14 cellular contexts compared by ENCODE assay signal in the genomic region with DNA sequence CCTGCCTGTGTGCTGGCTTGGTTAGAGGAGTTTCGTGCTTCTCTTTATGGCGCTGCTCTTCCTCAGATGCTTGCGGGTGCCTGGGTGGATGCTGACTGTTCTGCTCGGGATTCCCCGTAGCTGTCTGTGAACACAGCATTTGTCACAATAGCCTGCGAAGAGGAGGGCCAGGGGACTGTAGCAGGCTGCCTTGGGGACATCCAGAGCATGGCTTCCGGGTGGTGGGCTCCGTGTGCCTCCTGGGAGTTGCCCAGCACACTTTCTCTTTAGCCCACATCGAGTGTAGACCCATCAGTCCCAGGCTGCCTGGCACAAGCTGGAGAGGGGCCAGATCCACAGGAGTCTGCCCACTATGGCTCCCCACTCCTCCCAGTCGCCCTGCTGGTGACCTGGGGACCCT. TPM values are rescaled to one million over a fixed set of nuclear protein-coding genes. Genes with fewer than 3 reads are reported as not detected.
DNase-seq lines count a peak whose midpoint lies in the region; ATAC-seq, FAIRE-seq and TF ChIP-seq lines count a peak whose summit lies in the region.
"Had no signal": no experiment of that assay in that cellular context is flagged by ENCODE, and none has a peak within 500 bp of the region (broad histone marks: within the 10 kb centered on the region; RNA-seq: fewer than 3 reads in every experiment).

No MANE protein-coding gene starts in this region.

- in situ Hi-C loops in ACHN (cut with HindIII; ENCODE audit: low pct_ligation_motif_present, low pct_unique_long_range_greater_than_20kb, low sequenced_read_pairs), result no loop called here

- no peaks in the 10 kb centered on the region for H3K36me3 ChIP-seq in H1 (ENCODE audit: control insufficient read depth in 2 of 4, insufficient read depth in 4 of 4, low read length in 3 of 4)
- H3K36me3 ChIP-seq: gastrocnemius medialis had no signal

- no peak overlapping the region; the same call in 1 of the 2 replicates for H2BK12ac ChIP-seq in H1 (ENCODE audit: low read depth, low read length)

- 91% methylated on average over 10 of the region's 10 CpGs; no CpG with 5 or more reads in 1 of the 2 experiments for WGBS in H1 (ENCODE audit: extremely low coverage in 1 of 2, insufficient coverage in 1 of 2, insufficient read length in 1 of 2, insufficient replicate concordance in 2 of 2, low coverage in 1 of 2, low lambda C conversion rate in 2 of 2, missing lambda C conversion rate in 1 of 2), 2 experiments

- peak; percentile 41 for ATAC-seq in GM18508 (IDR thresholded peaks at IDR 0.05; ENCODE audit: insufficient read depth, unreplicated experiment)
- ATAC-seq in GM21447 (IDR thresholded peaks at IDR 0.05; ENCODE audit: unreplicated experiment), result peak; percentile 63
- peak; percentile 62 for ATAC-seq in HG03095 (IDR thresholded peaks at IDR 0.05; ENCODE audit: unreplicated experiment)
- ATAC-seq: gastrocnemius medialis had no signal

- no peaks in the 10 kb centered on the region for H3K27me3 ChIP-seq in H1 (replicated peaks in 1 of 4; ENCODE audit: control insufficient read depth in 3 of 4, extremely low read depth in 1 of 4, insufficient read depth in 3 of 4, low read length in 3 of 4)
- H3K27me3 ChIP-seq: gastrocnemius medialis had no signal

- no peaks in the 10 kb centered on the region for H3K4me1 ChIP-seq in H1 (replicated peaks in 1 of 4; ENCODE audit: control insufficient read depth in 3 of 4, insufficient read depth in 4 of 4, low read length in 3 of 4)

- H3K18ac ChIP-seq in H1 (ENCODE audit: extremely low read depth, low read length), result no peak overlapping the region

- FAIRE-seq in H1 (lab: Jason Lieb, UNC), result no peak
- FAIRE-seq: colon had no signal

- no peak overlapping the region; the same call in 1 of the 2 replicates for H2AK5ac ChIP-seq in H1 (ENCODE audit: low read depth, low read length)

- H3K23ac ChIP-seq in H1 (ENCODE audit: insufficient read length), result no peak overlapping the region

- no peak overlapping the region for H2BK120ac ChIP-seq in H1 (replicated peaks; ENCODE audit: low read depth, low read length)

- H3K79me1 ChIP-seq in H1 (ENCODE audit: low read depth, low read length), result no peaks in the 10 kb centered on the region

- no peak for TF ChIP-seq POLR2A in H1 (IDR thresholded peaks at IDR 0.05; ENCODE audit: control extremely low read depth in 1 of 2, low read depth in 2 of 2, low read length in 2 of 2)

- no peak overlapping the region for H4K5ac ChIP-seq in H1 (ENCODE audit: insufficient read length, low read depth, low read length)

- H3K14ac ChIP-seq in H1 (ENCODE audit: insufficient read length), result no peak overlapping the region

- POLR2A ChIA-PET in H1 (lab: Charles Lee; ENCODE audit: partially characterized antibody), result no interaction called here

- H4K8ac ChIP-seq in H1 (ENCODE audit: extremely low read depth, insufficient read depth, low read length), result no peak overlapping the region; the same call in 1 of the 2 replicates

- no peak overlapping the region for H3K4me2 ChIP-seq in H1 (ENCODE audit: insufficient read depth in 1 of 2, low read depth in 2 of 2, low read length in 2 of 2)

- CTCF ChIA-PET in H1 (lab: Charles Lee; ENCODE audit: partially characterized antibody), result interaction anchor here (1.0 to 1.8 kb wide), 4 partner anchors 12 to 65 kb away, joined by 3 to 5 read pairs (median 4); a partner anchor contains a TSS

- no peak overlapping the region for H4K91ac ChIP-seq in H1 (replicated peaks; ENCODE audit: insufficient read length, low read length)

- H3K23me2 ChIP-seq in H1 (ENCODE audit: low read depth, low read length), result peaks cover 8% of the 10 kb centered on the region; the same call in 1 of the 2 replicates

- DNase-seq in H1 (ENCODE audit: low read depth in 1 of 2, low spot score in 2 of 2) (no peak), ACHN (no peak), GF-D8 (lab: John Stamatoyannopoulos, UW) (no peak), substantia nigra (lab: John Stamatoyannopoulos, UW) (no peak), AG08395 (ENCODE audit: low spot score) (no peak)
- DNase-seq: activated naive CD4-positive, alpha-beta T cell; COR-L47; gastrocnemius medialis; NCI-H2081 treated with DMSO at 0.1 percent for 48 hours had no signal

- TF ChIP-seq RAD21 in H1 (IDR thresholded peaks at IDR 0.05 in 1 of 2, conservative IDR thresholded peaks at IDR 0.05 in 1 of 2; ENCODE audit: low read depth in 2 of 2, low read length in 2 of 2), result no peak

- no peak for TF ChIP-seq EP300 in H1 (IDR thresholded peaks at IDR 0.05; ENCODE audit: borderline replicate concordance in 1 of 2, low read depth in 2 of 2, low read length in 2 of 2)

- H3K56ac ChIP-seq in H1 (replicated peaks; ENCODE audit: insufficient read length, low read depth, low read length), result peak overlapping the region; percentile 97

- H4K20me1 ChIP-seq in H1 (replicated peaks in 1 of 2; ENCODE audit: control insufficient read depth in 1 of 2, insufficient read depth in 2 of 2, low read length in 2 of 2), result no peaks in the 10 kb centered on the region

- no peak overlapping the region for H3K9ac ChIP-seq in H1 (replicated peaks in 1 of 4; ENCODE audit: extremely low read depth in 1 of 4, low read depth in 3 of 4, low read length in 3 of 4)

- no peaks in the 10 kb centered on the region for H3K79me2 ChIP-seq in H1 (ENCODE audit: control insufficient read depth in 1 of 2, insufficient read depth in 2 of 2, low read length in 2 of 2)

- H3K27ac ChIP-seq in H1 (ENCODE audit: low read depth, low read length), result no peak overlapping the region
- H3K27ac ChIP-seq in substantia nigra (ENCODE audit: low read depth, low read length, poor library complexity, severe bottlenecking), result no peak overlapping the region
- H3K27ac ChIP-seq: gastrocnemius medialis, RWPE1 had no signal

- H2BK15ac ChIP-seq in H1 (ENCODE audit: low read length), result no peak overlapping the region

- H3K4me3 ChIP-seq in H1 (ENCODE audit: extremely low read depth in 1 of 4, insufficient read depth in 2 of 4, low read depth in 3 of 4, low read length in 4 of 4), result no peak overlapping the region
- H3K4me3 ChIP-seq: gastrocnemius medialis had no signal

- H3K4ac ChIP-seq in H1 (replicated peaks; ENCODE audit: insufficient read length, low read depth, low read length), result no peak overlapping the region

- H3K9me3 ChIP-seq in H1 (ENCODE audit: insufficient read depth in 2 of 2, low read depth in 1 of 2, low read length in 1 of 2), result no peaks in the 10 kb centered on the region
- H3K9me3 ChIP-seq: gastrocnemius medialis had no signal

- H2AFZ ChIP-seq in H1 (ENCODE audit: low read length), result no peak overlapping the region

- no peak overlapping the region for H2BK5ac ChIP-seq in H1 (ENCODE audit: low read depth, low read length)

- no peak for TF ChIP-seq CTCF in H1 (IDR thresholded peaks at IDR 0.05; ENCODE audit: control extremely low read depth in 1 of 3, insufficient read depth in 1 of 3, low read depth in 1 of 3, low read length in 3 of 3)

- H2BK20ac ChIP-seq in H1 (ENCODE audit: low read length), result no peak overlapping the region

TF ChIP-seq in H1, 55 proteins besides CTCF, POLR2A, EP300 and RAD21 (continues in another document):
- TF ChIP-seq KDM5A (IDR thresholded peaks at IDR 0.05; ENCODE audit: low read length) (no peak), EZH2 (IDR thresholded peaks at IDR 0.05; ENCODE audit: low read depth, low read length, severe bottlenecking) (no peak), CBX8 (IDR thresholded peaks at IDR 0.05; ENCODE audit: borderline replicate concordance, low read depth, low read length) (no peak), TAF1 (IDR thresholded peaks at IDR 0.05; ENCODE audit: low read depth, low read length) (no peak), GTF2F1 (IDR thresholded peaks at IDR 0.05; ENCODE audit: borderline replicate concordance, low read depth, low read length) (no peak), SIN3A (conservative IDR thresholded peaks at IDR 0.05 in 1 of 2, IDR thresholded peaks at IDR 0.05 in 1 of 2; ENCODE audit: low read depth in 1 of 2, low read length in 2 of 2) (no peak), FOSL1 (IDR thresholded peaks at IDR 0.05; ENCODE audit: insufficient read depth, low read depth, low read length) (no peak), SIX5 (IDR thresholded peaks at IDR 0.05; ENCODE audit: low read depth, low read length) (no peak), HDAC2 (IDR thresholded peaks at IDR 0.05; ENCODE audit: borderline replicate concordance in 1 of 2, low read depth in 2 of 2, low read length in 2 of 2) (no peak), TBP (IDR thresholded peaks at IDR 0.05; ENCODE audit: low read depth, low read length) (no peak), JUN (IDR thresholded peaks at IDR 0.05; ENCODE audit: low read depth, low read length) (no peak), RFX5 (IDR thresholded peaks at IDR 0.05; ENCODE audit: borderline replicate concordance, low read depth, low read length) (no peak), ZNF274 (IDR thresholded peaks at IDR 0.05; ENCODE audit: borderline replicate concordance, extremely low read depth, low read length) (no peak), PHF8 (conservative IDR thresholded peaks at IDR 0.05; ENCODE audit: low read depth, low read length) (no peak)
- TF ChIP-seq, protein P1, sequence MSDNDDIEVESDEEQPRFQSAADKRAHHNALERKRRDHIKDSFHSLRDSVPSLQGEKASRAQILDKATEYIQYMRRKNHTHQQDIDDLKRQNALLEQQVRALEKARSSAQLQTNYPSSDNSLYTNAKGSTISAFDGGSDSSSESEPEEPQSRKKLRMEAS (IDR thresholded peaks at IDR 0.05), result no peak
- TF ChIP-seq, protein P2, sequence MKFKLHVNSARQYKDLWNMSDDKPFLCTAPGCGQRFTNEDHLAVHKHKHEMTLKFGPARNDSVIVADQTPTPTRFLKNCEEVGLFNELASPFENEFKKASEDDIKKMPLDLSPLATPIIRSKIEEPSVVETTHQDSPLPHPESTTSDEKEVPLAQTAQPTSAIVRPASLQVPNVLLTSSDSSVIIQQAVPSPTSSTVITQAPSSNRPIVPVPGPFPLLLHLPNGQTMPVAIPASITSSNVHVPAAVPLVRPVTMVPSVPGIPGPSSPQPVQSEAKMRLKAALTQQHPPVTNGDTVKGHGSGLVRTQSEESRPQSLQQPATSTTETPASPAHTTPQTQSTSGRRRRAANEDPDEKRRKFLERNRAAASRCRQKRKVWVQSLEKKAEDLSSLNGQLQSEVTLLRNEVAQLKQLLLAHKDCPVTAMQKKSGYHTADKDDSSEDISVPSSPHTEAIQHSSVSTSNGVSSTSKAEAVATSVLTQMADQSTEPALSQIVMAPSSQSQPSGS (IDR thresholded peaks at IDR 0.05; ENCODE audit: low read length), result no peak

RNA-seq across cellular contexts. Expression of a gene that starts 22.4 kb away (rescaled TPM):
- total RNA-seq in H1 (2021; fragmentation: NEBNext Ultra II Directional; extraction: Animal tissue kit (Norgen Biotek cat#: 25700)), result 3.4 and 3.6 TPM in 2 replicates
- polyA plus RNA-seq in H1 (2011; rRNA removed), result 1.2 and 1.9 TPM in 2 replicates
- 1.2 TPM for polyA plus RNA-seq in H1 (2011; cell fraction: cytosol; rRNA removed)
- 3.1 TPM for polyA plus RNA-seq in H1 (2011; cell fraction: nucleus; rRNA removed)
- polyA plus RNA-seq in H1 (2012, experiment 1 of 2), result 1.8 to 2.6 TPM (median 1.9 TPM) in 4 replicates
- 0.97 TPM for polyA plus RNA-seq in H1 (2012, experiment 2 of 2)
- polyA plus RNA-seq in H1 (2013, experiment 1 of 2), result 1.5 TPM
- polyA plus RNA-seq in H1 (2013, experiment 2 of 2), result 1.3 TPM
- 1.5 and 2.1 TPM in 2 replicates for polyA minus RNA-seq in H1 (2011; rRNA and poly(A)+ RNA removed)
- polyA minus RNA-seq in H1 (2011; cell fraction: cytosol; rRNA and poly(A)+ RNA removed), result 2.3 TPM
- polyA minus RNA-seq in H1 (2011; cell fraction: nucleus; rRNA and poly(A)+ RNA removed), result 3.8 TPM
